Comparison of ENCODE assay signal across 22 cellular contexts in the genomic region with DNA sequence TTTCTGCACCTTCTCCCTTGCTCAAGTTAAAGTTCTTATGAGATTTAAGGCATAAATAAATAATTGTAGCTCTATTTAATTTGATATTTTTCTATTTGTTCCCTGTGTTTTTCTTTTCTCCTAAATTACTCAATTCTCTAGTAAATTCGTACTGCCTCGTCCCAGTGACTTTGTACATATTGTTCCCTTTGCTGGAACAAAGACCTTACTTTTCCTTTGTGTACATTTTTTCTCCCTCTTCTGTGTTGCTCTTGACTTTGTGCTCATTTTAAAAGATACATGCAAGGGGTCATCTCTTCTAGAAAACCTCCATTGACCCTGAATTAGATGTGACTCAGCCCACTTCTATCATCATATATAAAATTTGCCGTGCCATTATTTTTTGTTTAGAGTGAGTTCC. TPM values are rescaled to one million over a fixed set of nuclear protein-coding genes. Genes with fewer than 3 reads are reported as not detected.
A peak's percentile ranks its signal among the peaks of the same experiment; 100 is the strongest.
DNase-seq lines count a peak whose midpoint lies in the region; ATAC-seq and TF ChIP-seq lines count a peak whose summit lies in the region.
"Had no signal": no experiment of that assay in that cellular context is flagged by ENCODE, and none has a peak within 500 bp of the region (broad histone marks: within the 10 kb centered on the region; RNA-seq: fewer than 3 reads in every experiment).

No MANE protein-coding gene starts in this region.

- POLR2A ChIA-PET in CD4-positive, alpha-beta T cell (lab: Charles Lee): interaction anchor here (0.5 kb wide), 1 partner anchor 23 kb away, joined by 3 read pairs; no protein-coding TSS in a partner anchor
- POLR2A ChIA-PET in activated CD8-positive, alpha-beta T cell treated with anti-CD3 and anti-CD28 coated beads, Interleukin-2, amount 10 ng/mL, durations not matched to agents 7 days and 5 days (lab: Charles Lee): interaction anchor here (1.0 kb wide), 1 partner anchor 13 kb away, joined by 3 read pairs; no protein-coding TSS in a partner anchor

- no peak for DNase-seq in CD4-positive, alpha-beta T cell
- DNase-seq in adipocyte (ENCODE audit: low read depth) (peak; percentile 25), hepatocyte (ENCODE audit: low spot score) (no peak), progenitor cell of endocrine pancreas (ENCODE audit: low spot score, unreplicated experiment) (no peak), activated gamma-delta T cell treated with Interleukin-2 at 50 U/mL for 16 hours (no peak), GM13977 (ENCODE audit: low spot score) (no peak), MV-4-11 (lab: John Stamatoyannopoulos, UW) (no peak)
- DNase-seq in activated CD8-positive, alpha-beta T cell treated with anti-CD3 and anti-CD28 coated beads, Interleukin-2, amount 10 ng/mL, durations not matched to agents 7 days and 5 days: no peak
- DNase-seq: Caco-2, DMS153, EL, HCEC 1CT, NCI-H1417 treated with DMSO at 0.1 percent for 48 hours, NCI-H2029, NCI-H2171, NCI-H446 treated with DMSO at 0.1 percent for 48 hours, NCI-H774, PC-9, SJCRH30 had no signal

- no peaks in the 10 kb centered on the region for H3K9me3 ChIP-seq in CD4-positive, alpha-beta T cell (ENCODE audit: control insufficient read depth, low read length)
- H3K9me3 ChIP-seq in adipocyte (ENCODE audit: control insufficient read depth, low read length): no peaks in the 10 kb centered on the region
- H3K9me3 ChIP-seq in hepatocyte (ENCODE audit: low read depth): no peaks in the 10 kb centered on the region
- H3K9me3 ChIP-seq: A549, Caco-2, SJCRH30 had no signal

- CTCF ChIA-PET in CD4-positive, alpha-beta T cell (lab: Charles Lee): no interaction called here
- CTCF ChIA-PET in activated CD8-positive, alpha-beta T cell treated with anti-CD3 and anti-CD28 coated beads, Interleukin-2, amount 10 ng/mL, durations not matched to agents 7 days and 5 days (lab: Charles Lee): interaction anchor here (0.8 to 1.9 kb wide), 5 partner anchors 10 to 88 kb away, joined by 3 to 7 read pairs (median 4); no protein-coding TSS in a partner anchor

- intact Hi-C loops in CD4-positive, alpha-beta T cell (cut with DNase I, micrococcal nuclease): no loop called here

- H3K27me3 ChIP-seq in CD4-positive, alpha-beta T cell (ENCODE audit: control insufficient read depth, insufficient read depth, low read length): no peaks in the 10 kb centered on the region
- H3K27me3 ChIP-seq in adipocyte (replicated peaks; ENCODE audit: control insufficient read depth, insufficient read depth, low read length): no peaks in the 10 kb centered on the region
- no peaks in the 10 kb centered on the region for H3K27me3 ChIP-seq in hepatocyte
- H3K27me3 ChIP-seq: SJCRH30 had no signal

- peaks cover 89% of the 10 kb centered on the region for H3K4me1 Mint-ChIP-seq in CD4-positive, alpha-beta T cell (ENCODE audit: low read depth)
- H3K4me1 Mint-ChIP-seq in progenitor cell of endocrine pancreas (ENCODE audit: low read depth): peaks cover 33% of the 10 kb centered on the region
- H3K4me1 Mint-ChIP-seq in activated CD8-positive, alpha-beta T cell treated with anti-CD3 and anti-CD28 coated beads, Interleukin-2, amount 10 ng/mL, durations not matched to agents 7 days and 5 days (ENCODE audit: low read depth): peaks cover 37% of the 10 kb centered on the region

- peak overlapping the region; percentile 31 for H3K4me2 ChIP-seq in hepatocyte
- H3K4me2 ChIP-seq: A549, PC-9 had no signal

- H3K4me3 Mint-ChIP-seq in CD4-positive, alpha-beta T cell: no peak overlapping the region
- H3K4me3 Mint-ChIP-seq in progenitor cell of endocrine pancreas (ENCODE audit: low read depth): no peak overlapping the region
- H3K4me3 Mint-ChIP-seq in activated CD8-positive, alpha-beta T cell treated with anti-CD3 and anti-CD28 coated beads, Interleukin-2, amount 10 ng/mL, durations not matched to agents 7 days and 5 days: no peak overlapping the region

- ATAC-seq in CD4-positive, alpha-beta T cell (ENCODE audit: poor library complexity): no peak
- no peak for ATAC-seq in activated CD8-positive, alpha-beta T cell treated with anti-CD3 and anti-CD28 coated beads, Interleukin-2, amount 10 ng/mL, durations not matched to agents 7 days and 5 days
- ATAC-seq: A549, K562 had no signal

- H4K20me1 ChIP-seq in hepatocyte (ENCODE audit: insufficient read depth, poor library complexity, severe bottlenecking): peaks cover 100% of the 10 kb centered on the region

- H3K27me3 Mint-ChIP-seq in CD4-positive, alpha-beta T cell: no peaks in the 10 kb centered on the region
- H3K27me3 Mint-ChIP-seq in progenitor cell of endocrine pancreas: no peaks in the 10 kb centered on the region
- no peaks in the 10 kb centered on the region for H3K27me3 Mint-ChIP-seq in activated CD8-positive, alpha-beta T cell treated with anti-CD3 and anti-CD28 coated beads, Interleukin-2, amount 10 ng/mL, durations not matched to agents 7 days and 5 days (ENCODE audit: low read depth)

- H3K27ac Mint-ChIP-seq in CD4-positive, alpha-beta T cell: peak overlapping the region; percentile 5
- peak overlapping the region; percentile 19 for H3K27ac Mint-ChIP-seq in progenitor cell of endocrine pancreas
- H3K27ac Mint-ChIP-seq in activated CD8-positive, alpha-beta T cell treated with anti-CD3 and anti-CD28 coated beads, Interleukin-2, amount 10 ng/mL, durations not matched to agents 7 days and 5 days: no peak overlapping the region

- no peaks in the 10 kb centered on the region for H3K36me3 ChIP-seq in adipocyte (ENCODE audit: control insufficient read depth, insufficient read depth, low read length, severe bottlenecking)
- no peaks in the 10 kb centered on the region for H3K36me3 ChIP-seq in hepatocyte (replicated peaks; ENCODE audit: insufficient read depth, low read depth)
- H3K36me3 ChIP-seq: SJCRH30 had no signal

- no peak overlapping the region for H3K9ac ChIP-seq in adipocyte (ENCODE audit: low read length)

- 60% methylated on average over 3 of the region's 3 CpGs for WGBS in hepatocyte (ENCODE audit: low lambda C conversion rate, missing lambda C conversion rate)

- H3K4me1 ChIP-seq in adipocyte (ENCODE audit: control insufficient read depth, insufficient read depth, low read length): peaks cover 42% of the 10 kb centered on the region
- H3K4me1 ChIP-seq in hepatocyte (ENCODE audit: insufficient read depth): peaks cover 30% of the 10 kb centered on the region

- H3K9me3 Mint-ChIP-seq in CD4-positive, alpha-beta T cell: no peaks in the 10 kb centered on the region
- H3K9me3 Mint-ChIP-seq in progenitor cell of endocrine pancreas (ENCODE audit: low read depth): no peaks in the 10 kb centered on the region
- no peaks in the 10 kb centered on the region for H3K9me3 Mint-ChIP-seq in activated CD8-positive, alpha-beta T cell treated with anti-CD3 and anti-CD28 coated beads, Interleukin-2, amount 10 ng/mL, durations not matched to agents 7 days and 5 days (ENCODE audit: insufficient read depth)

- no peak overlapping the region for H2AFZ ChIP-seq in hepatocyte
- H2AFZ ChIP-seq: PC-9 had no signal

- peaks cover 10% of the 10 kb centered on the region for H3K36me3 Mint-ChIP-seq in CD4-positive, alpha-beta T cell (ENCODE audit: low read depth)
- H3K36me3 Mint-ChIP-seq in progenitor cell of endocrine pancreas (ENCODE audit: insufficient read depth): peaks cover 9% of the 10 kb centered on the region
- H3K36me3 Mint-ChIP-seq in activated CD8-positive, alpha-beta T cell treated with anti-CD3 and anti-CD28 coated beads, Interleukin-2, amount 10 ng/mL, durations not matched to agents 7 days and 5 days (ENCODE audit: low read depth): peaks cover 39% of the 10 kb centered on the region

- H3K79me2 ChIP-seq in hepatocyte: no peaks in the 10 kb centered on the region

- no peak overlapping the region for H3K4me3 ChIP-seq in adipocyte (ENCODE audit: low read length)
- no peak overlapping the region for H3K4me3 ChIP-seq in hepatocyte
- H3K4me3 ChIP-seq: A549, K562, PC-9, SJCRH30 had no signal

- H3K27ac ChIP-seq in CD4-positive, alpha-beta T cell (ENCODE audit: low read depth, low read length): no peak overlapping the region
- peak overlapping the region; percentile 18 for H3K27ac ChIP-seq in hepatocyte
- H3K27ac ChIP-seq: A549, C4-2B, PC-9, SJCRH30 had no signal

- in situ Hi-C loops in GM13977 (cut with MboI; ENCODE audit: low pct_unique_long_range_greater_than_20kb, low sequenced_read_pairs, unreplicated experiment): no loop called here

- no peaks in the 10 kb centered on the region for H3K9me2 ChIP-seq in hepatocyte (replicated peaks; ENCODE audit: insufficient read depth)

- no peak for TF ChIP-seq CTCF in CD4-positive, alpha-beta T cell (IDR thresholded peaks at IDR 0.05)
- TF ChIP-seq CTCF in hepatocyte (IDR thresholded peaks at IDR 0.05; ENCODE audit: poor library complexity) (no peak), progenitor cell of endocrine pancreas (IDR thresholded peaks at IDR 0.05; ENCODE audit: unreplicated experiment) (no peak), GM13977 (IDR thresholded peaks at IDR 0.05; ENCODE audit: extremely low read depth, insufficient read depth, missing control alignments) (no peak)

RNA-seq across cellular contexts. Expression of gene PPP4R2, which starts 29.5 kb away (rescaled TPM):
- 10 to 100 TPM; 67.8 to 80.3 TPM for total RNA-seq in CD4-positive, alpha-beta T cell
- total RNA-seq in hepatocyte: 81.8 and 91.4 TPM in 2 replicates
- polyA plus RNA-seq in hepatocyte: 51.0 and 58.8 TPM in 2 replicates
- total RNA-seq in progenitor cell of endocrine pancreas: 117 and 130 TPM in 2 replicates
- total RNA-seq in activated CD8-positive, alpha-beta T cell treated with anti-CD3 and anti-CD28 coated beads, Interleukin-2, amount 10 ng/mL, durations not matched to agents 7 days and 5 days: 10 to 100 TPM; 80.0 to 80.9 TPM

RNA-seq across cellular contexts. Expression of gene EBLN2, which starts 35.3 kb away (rescaled TPM):
- 10 to 100 TPM; 14.8 to 16.0 TPM for total RNA-seq in CD4-positive, alpha-beta T cell
- 5.5 and 9.3 TPM in 2 replicates for total RNA-seq in hepatocyte
- 5.8 and 6.1 TPM in 2 replicates for polyA plus RNA-seq in hepatocyte
- 14.9 and 16.9 TPM in 2 replicates for total RNA-seq in progenitor cell of endocrine pancreas
- 1 to 10 TPM; 5.3 to 5.9 TPM for total RNA-seq in activated CD8-positive, alpha-beta T cell treated with anti-CD3 and anti-CD28 coated beads, Interleukin-2, amount 10 ng/mL, durations not matched to agents 7 days and 5 days
